In genomic region chr20:41143354-41143753, GRCh38 we compare ENCODE assay signal across 15 cellular contexts. TPM values are rescaled to one million over a fixed set of nuclear protein-coding genes. Genes with fewer than 3 reads are reported as not detected.
DNase-seq lines count a peak whose midpoint lies in the region; ATAC-seq and TF ChIP-seq lines count a peak whose summit lies in the region.
"Had no signal": no experiment of that assay in that cellular context is flagged by ENCODE, and none has a peak within 500 bp of the region (broad histone marks: within the 10 kb centered on the region; RNA-seq: fewer than 3 reads in every experiment).

No MANE protein-coding gene starts in this region.

- BruUV-seq in IMR-90 (replicated peaks; lab: Mats Ljungman, UMichigan) = no TSS peak

- dilution Hi-C loops in IMR-90 (cut with HindIII; ENCODE audit: low sequenced_read_pairs, unreplicated experiment) = no loop called here

- no peak overlapping the region for H3K18ac ChIP-seq in IMR-90 (ENCODE audit: low read depth, low read length)
- no peak overlapping the region for H3K18ac ChIP-seq in trophoblast cell (ENCODE audit: low read length)

- no peak overlapping the region for H2BK12ac ChIP-seq in trophoblast cell (ENCODE audit: low read length)

- ATAC-seq in IMR-90 (ENCODE audit: low read depth) (no peak), HG03378 (IDR thresholded peaks at IDR 0.05; ENCODE audit: unreplicated experiment) (no peak)
- ATAC-seq: GM23338 had no signal

- no peak overlapping the region for H4K91ac ChIP-seq in IMR-90 (ENCODE audit: insufficient read depth, low read depth, low read length)
- no peak overlapping the region for H4K91ac ChIP-seq in trophoblast cell (ENCODE audit: low read depth, low read length)

- H4K5ac ChIP-seq in IMR-90 (ENCODE audit: low read depth, low read length) = no peak overlapping the region

- H3K9ac ChIP-seq in BLaER1 treated with 17β-estradiol and CSF1 and Interleukin-3, amounts not matched to agents 10 nM and 100 nM = no peak overlapping the region; a peak in 1 of 22 replicates
- H3K9ac ChIP-seq in IMR-90 (ENCODE audit: low read depth, low read length) (no peak overlapping the region), trophoblast cell (ENCODE audit: low read length) (no peak overlapping the region)

- no peak for TF ChIP-seq RAD21 in IMR-90 (IDR thresholded peaks at IDR 0.05; ENCODE audit: low read length)

- H3K79me2 ChIP-seq in trophoblast cell (ENCODE audit: control insufficient read depth, insufficient read depth, low read length, poor library complexity) = peaks cover 48% of the 10 kb centered on the region

- no peak for DNase-seq in IMR-90
- no peak for DNase-seq in ascending aorta (ENCODE audit: low spot score in 2 of 2)
- no peak for DNase-seq in trophoblast cell
- no peak for DNase-seq in RKO (ENCODE audit: low spot score)
- DNase-seq in NCI-H510A treated with DMSO at 0.1 percent for 48 hours (lab: John Stamatoyannopoulos, UW) = no peak
- no peak for DNase-seq in H4 (ENCODE audit: low spot score)
- DNase-seq: activated gamma-delta T cell; foreskin melanocyte; NCI-H1105; NCI-H510A; stimulated activated CD4-positive, alpha-beta T cell treated with anti-CD3 and anti-CD28 coated beads, Interleukin-12 subunit alpha, Interleukin-12 subunit beta, amount 100 ng/mL, for 4 hours had no signal

- H2BK20ac ChIP-seq in IMR-90 (ENCODE audit: low read depth, low read length) = no peak overlapping the region

- H3K23ac ChIP-seq in IMR-90 (ENCODE audit: low read depth, low read length) (peak overlapping the region; percentile 54; the same call in 1 of the 2 replicates), trophoblast cell (ENCODE audit: low read length) (no peak overlapping the region)

- in situ Hi-C loops in IMR-90 (cut with MboI; ENCODE audit: low sequenced_read_pairs) = no loop called here

- H3K27me3 ChIP-seq in BLaER1 treated with 17β-estradiol and CSF1 and Interleukin-3, amounts not matched to agents 10 nM and 100 nM = no peaks in the 10 kb centered on the region
- H3K27me3 ChIP-seq in IMR-90 (ENCODE audit: control insufficient read depth, insufficient read depth, low read length) (no peaks in the 10 kb centered on the region), ascending aorta (no peaks in the 10 kb centered on the region), trophoblast cell (ENCODE audit: insufficient read depth, low read length) (no peaks in the 10 kb centered on the region)

- H2BK120ac ChIP-seq in IMR-90 (ENCODE audit: low read depth, low read length) (no peak overlapping the region), trophoblast cell (ENCODE audit: insufficient read depth, low read length, poor library complexity) (no peak overlapping the region)

- no peak overlapping the region for H4K12ac ChIP-seq in trophoblast cell (ENCODE audit: low read depth, low read length)

- CTCF ChIA-PET in IMR-90 (lab: Yijun Ruan, JAX) = interaction anchor here (1.4 kb wide), 1 partner anchor 9 kb away, joined by 3 read pairs; no protein-coding TSS in a partner anchor

- TF ChIP-seq CTCF in IMR-90 (conservative IDR thresholded peaks at IDR 0.05; ENCODE audit: low read depth, low read length) (no peak), ascending aorta (IDR thresholded peaks at IDR 0.05) (no peak)

- peaks cover 35 to 99% (median 90%) of the 10 kb centered on the region in 10 experiments for H3K4me1 ChIP-seq in BLaER1 treated with 17β-estradiol and CSF1 and Interleukin-3, amounts not matched to agents 10 nM and 100 nM
- peaks cover 18% of the 10 kb centered on the region for H3K4me1 ChIP-seq in IMR-90 (ENCODE audit: control insufficient read depth, insufficient read depth, low read length)
- H3K4me1 ChIP-seq in ascending aorta = peaks cover 13 to 69% of the 10 kb centered on the region in 2 donors
- H3K4me1 ChIP-seq in trophoblast cell (ENCODE audit: control insufficient read depth in 1 of 2, insufficient read depth in 2 of 2, low read length in 2 of 2) = peaks cover 15 to 27% of the 10 kb centered on the region in 2 experiments

- H3K56ac ChIP-seq in IMR-90 (ENCODE audit: extremely low read depth, insufficient read depth, low read length) = no peak overlapping the region

- H4K8ac ChIP-seq in IMR-90 (ENCODE audit: low read depth in 2 of 2, low read length in 2 of 2) (no peak overlapping the region), trophoblast cell (ENCODE audit: low read depth, low read length) (no peak overlapping the region)

- H4K20me1 ChIP-seq in BLaER1 treated with 17β-estradiol and CSF1 and Interleukin-3, amounts not matched to agents 10 nM and 100 nM = peaks cover 5 to 100% (median 98%) of the 10 kb centered on the region in 11 experiments; a peak in 20 of 22 replicates
- H4K20me1 ChIP-seq in IMR-90 (ENCODE audit: insufficient read depth, low read length) = peaks cover 100% of the 10 kb centered on the region

- no peak overlapping the region for H2BK15ac ChIP-seq in IMR-90 (ENCODE audit: low read depth, low read length)

- peaks cover 0 to 42% (median 25%) of the 10 kb centered on the region in 11 experiments; a peak in 17 of 22 replicates for H3K36me3 ChIP-seq in BLaER1 treated with 17β-estradiol and CSF1 and Interleukin-3, amounts not matched to agents 10 nM and 100 nM
- H3K36me3 ChIP-seq in IMR-90 (ENCODE audit: control insufficient read depth, insufficient read depth, low read length) (peaks cover 6% of the 10 kb centered on the region; the same call in 1 of the 2 replicates), ascending aorta (no peaks in the 10 kb centered on the region), trophoblast cell (ENCODE audit: control insufficient read depth in 1 of 2, insufficient read depth in 2 of 2, low read length in 2 of 2) (peaks cover 15 to 22% of the 10 kb centered on the region in 2 experiments)
- H3K36me3 ChIP-seq: neutrophil had no signal

- intact Hi-C loops in IMR-90 (cut with micrococcal nuclease) (no loop called here), ascending aorta (cut with DNase I) (no loop called here)

- 82% methylated on average over 2 of the region's 2 CpGs; no CpG with 5 or more reads in 1 of the 2 experiments for WGBS in IMR-90 (ENCODE audit: extremely low coverage in 2 of 2, insufficient read length in 1 of 2), 2 experiments
- no CpG with 5 or more reads among the region's 2 CpGs for WGBS in trophoblast cell (ENCODE audit: extremely low coverage, insufficient coverage, insufficient read length)

- H3K79me1 ChIP-seq in IMR-90 (ENCODE audit: low read depth in 1 of 2, low read length in 2 of 2) = peaks cover 25 to 99% of the 10 kb centered on the region in 2 experiments
- peaks cover 4% of the 10 kb centered on the region for H3K79me1 ChIP-seq in trophoblast cell (ENCODE audit: low read length)

- TF ChIP-seq POLR2A in IMR-90 (IDR thresholded peaks at IDR 0.05; ENCODE audit: low read depth, low read length) = no peak

- no peaks in the 10 kb centered on the region for H3K9me3 ChIP-seq in BLaER1 treated with 17β-estradiol and CSF1 and Interleukin-3, amounts not matched to agents 10 nM and 100 nM (replicated peaks in 1 of 11)
- no peaks in the 10 kb centered on the region for H3K9me3 ChIP-seq in IMR-90 (ENCODE audit: control insufficient read depth, insufficient read depth, low read length)
- H3K9me3 ChIP-seq in ascending aorta = no peaks in the 10 kb centered on the region
- H3K9me3 ChIP-seq in trophoblast cell (ENCODE audit: insufficient read depth, low read depth, low read length) = peaks cover 2% of the 10 kb centered on the region
- H3K9me3 ChIP-seq: neutrophil had no signal

- no peak overlapping the region for H3K4ac ChIP-seq in IMR-90 (ENCODE audit: low read depth, low read length)
- H3K4ac ChIP-seq in trophoblast cell (ENCODE audit: low read depth, low read length) = peak overlapping the region; percentile 87

- POLR2A ChIA-PET in IMR-90 (lab: Charles Lee; ENCODE audit: unreplicated experiment) = interaction anchor here (0.6 kb wide), 1 partner anchor 22 kb away, joined by 3 read pairs; no protein-coding TSS in a partner anchor

- H3K27ac ChIP-seq in BLaER1 treated with 17β-estradiol and CSF1 and Interleukin-3, amounts not matched to agents 10 nM and 100 nM = no peak overlapping the region
- H3K27ac ChIP-seq in IMR-90 (ENCODE audit: insufficient read depth, low read length) = no peak overlapping the region
- H3K27ac ChIP-seq in ascending aorta = peak overlapping the region; percentile 44 to 95
- H3K27ac ChIP-seq in trophoblast cell (ENCODE audit: low read depth, low read length) = no peak overlapping the region
- H3K27ac ChIP-seq: neutrophil had no signal

- peak overlapping the region; percentile 49 to 99 (median 95); a peak in 20 of 22 replicates for H3K4me2 ChIP-seq in BLaER1 treated with 17β-estradiol and CSF1 and Interleukin-3, amounts not matched to agents 10 nM and 100 nM
- H3K4me2 ChIP-seq in IMR-90 (ENCODE audit: low read depth, low read length) = no peak overlapping the region
- H3K4me2 ChIP-seq in trophoblast cell (ENCODE audit: low read length) = no peak overlapping the region
- H3K4me2 ChIP-seq: GM23338 had no signal

- H2AFZ ChIP-seq in IMR-90 (replicated peaks; ENCODE audit: low read length, poor library complexity) (no peak overlapping the region), trophoblast cell (ENCODE audit: insufficient read depth, low read length, poor library complexity) (no peak overlapping the region)
- H2AFZ ChIP-seq: GM23338 had no signal

- H2AK5ac ChIP-seq in IMR-90 (ENCODE audit: low read depth, low read length) (peak overlapping the region; percentile 27; the same call in 1 of the 2 replicates), trophoblast cell (ENCODE audit: low read length) (no peak overlapping the region)

- no peak overlapping the region for H2AK9ac ChIP-seq in IMR-90 (replicated peaks; ENCODE audit: low read depth, low read length, poor library complexity)

- H2BK5ac ChIP-seq in IMR-90 (ENCODE audit: low read depth, low read length, poor library complexity, severe bottlenecking) = no peak overlapping the region
- H2BK5ac ChIP-seq in trophoblast cell (ENCODE audit: low read depth, low read length, poor library complexity) = no peak overlapping the region

- H3K14ac ChIP-seq in IMR-90 (replicated peaks; ENCODE audit: low read depth, low read length) (no peak overlapping the region), trophoblast cell (ENCODE audit: low read length) (no peak overlapping the region)

- H3K9me1 ChIP-seq in IMR-90 (ENCODE audit: insufficient read depth, low read length) = peaks cover 65% of the 10 kb centered on the region

- H3K4me3 ChIP-seq in BLaER1 treated with 17β-estradiol and CSF1 and Interleukin-3, amounts not matched to agents 10 nM and 100 nM = no peak overlapping the region
- H3K4me3 ChIP-seq in IMR-90 (ENCODE audit: insufficient read depth, low read depth, low read length) (no peak overlapping the region), ascending aorta (no peak overlapping the region), trophoblast cell (ENCODE audit: low read depth, low read length) (no peak overlapping the region)
- H3K4me3 ChIP-seq: GM23338 had no signal

TF ChIP-seq in IMR-90, 13 proteins besides CTCF, POLR2A, EP300 and RAD21 (continues in another document):
- TF ChIP-seq MAFK (IDR thresholded peaks at IDR 0.05; ENCODE audit: low read depth, low read length) (no peak), NFE2L2 (IDR thresholded peaks at IDR 0.05; ENCODE audit: low read depth, low read length) (no peak)

RNA-seq across cellular contexts. Expression of gene PLCG1, which starts 6.0 kb away (rescaled TPM):
- total RNA-seq in IMR-90 (2012; rRNA removed) (54.7 and 59.1 TPM in 2 replicates), ascending aorta (168 TPM)
- 69.1 and 74.2 TPM in 2 replicates for polyA plus RNA-seq in IMR-90 (2012; rRNA removed)
- 22.5 and 32.9 TPM in 2 replicates for polyA plus RNA-seq in IMR-90 (2012; cell fraction: cytosol; rRNA removed)
- polyA plus RNA-seq in IMR-90 (2012; cell fraction: nucleus; rRNA removed; ENCODE audit: low replicate concordance) = 442 and 448 TPM in 2 replicates
- 55.4 and 60.6 TPM in 2 replicates for polyA plus RNA-seq in trophoblast cell (2013)
- 19.6 and 29.3 TPM in 2 replicates for total RNA-seq in H4 (2014; rRNA removed; shearing (Covaris generic))

Comparison
In these comparisons a context has a peak if more than half of its experiments do, and no peak if none do; other contexts are left out.
1. H3K27ac ChIP-seq: peak in ascending aorta (2 of 2); none in BLaER1 treated with 17β-estradiol and CSF1 and Interleukin-3, amounts not matched to agents 10 nM and 100 nM (0 of 11), IMR-90 (single experiment) and trophoblast cell (single experiment).
2. H3K4me2 ChIP-seq: peak in BLaER1 treated with 17β-estradiol and CSF1 and Interleukin-3, amounts not matched to agents 10 nM and 100 nM (11 of 11); none in IMR-90 (single experiment) and trophoblast cell (single experiment).